In genomic region chr18:267688-268552, GRCh38 we compare ENCODE assay signal across 8 cellular contexts. TPM values are rescaled to one million over a fixed set of nuclear protein-coding genes. Genes with fewer than 3 reads are reported as not detected.
DNase-seq lines count a peak whose midpoint lies in the region; ATAC-seq and TF ChIP-seq lines count a peak whose summit lies in the region.

Gene THOC1, minus strand, starts transcription at chr18:268047. Its CDS starts 28 bp downstream, at chr18:268019.

- ATAC-seq in GM19372 (IDR thresholded peaks at IDR 0.05; ENCODE audit: low read depth, unreplicated experiment), result peak; percentile 85
- ATAC-seq in HG03521 (IDR thresholded peaks at IDR 0.05; ENCODE audit: unreplicated experiment), result peak; percentile 86
- ATAC-seq in left lobe of liver, result peak; percentile 95

- peaks cover 17 to 21% of the 10 kb centered on the region in 2 donors for H3K36me3 Mint-ChIP-seq in CD14-positive monocyte

- peak within 1 kb of the TSS; percentile 96 to 100 (median 99) for H3K27ac Mint-ChIP-seq in CD14-positive monocyte

- DNase-seq in CD14-positive monocyte (ENCODE audit: low spot score) (peak; percentile 92), NCI-H748 treated with DMSO at 0.1 percent for 48 hours (lab: John Stamatoyannopoulos, UW) (peak; percentile 70), dedifferentiated amniotic fluid mesenchymal stem cell (ENCODE audit: extremely low spot score) (peak; percentile 92), left lobe of liver (ENCODE audit: low spot score) (peak; percentile 94)
- DNase-seq in activated CD4-positive, alpha-beta T cell treated with anti-CD3 and anti-CD28 coated beads, Interleukin-2, amount 50 U/mL, for 24 hours (ENCODE audit: low read depth in 1 of 2, low spot score in 1 of 2), result peak; percentile 92 to 95
- peak; percentile 96 for DNase-seq in stimulated activated CD4-positive, alpha-beta T cell treated with anti-CD3 and anti-CD28 coated beads, Interleukin-2, amount 100 ng/mL, for 24 hours

- H3K9me3 Mint-ChIP-seq in CD14-positive monocyte, result no peaks in the 10 kb centered on the region

- no peak for TF ChIP-seq CTCF in CD14-positive monocyte (IDR thresholded peaks at IDR 0.05)

- peaks cover 0 to 8% (median 0%) of the 10 kb centered on the region in 3 donors for H3K27me3 Mint-ChIP-seq in CD14-positive monocyte (ENCODE audit: low read depth in 3 of 3)

- H3K4me1 Mint-ChIP-seq in CD14-positive monocyte, result peaks cover 23% of the 10 kb centered on the region

- peak within 1 kb of the TSS; percentile 95 to 96 for H3K4me3 Mint-ChIP-seq in CD14-positive monocyte

- intact Hi-C loops in CD14-positive monocyte (cut with micrococcal nuclease), result loop anchor here in 1 of 2 donors (5.0 kb wide), 3 partner anchors 54 to 444 kb away; partner anchors contain the start of gene ENOSF1

RNA-seq across cellular contexts. Expression of gene THOC1, which starts in this region (rescaled TPM):
- polyA plus RNA-seq in CD14-positive monocyte, result 1 to 10 TPM; 7.8 to 8.9 TPM
- total RNA-seq in left lobe of liver, result 8.9 TPM

Comparison
In these comparisons a context has a peak if more than half of its experiments do, and no peak if none do; other contexts are left out.
1. Peak in every context shown above with its lines: DNase-seq and ATAC-seq.